Comparison of ENCODE assay signal across 8 cellular contexts in the genomic region with DNA sequence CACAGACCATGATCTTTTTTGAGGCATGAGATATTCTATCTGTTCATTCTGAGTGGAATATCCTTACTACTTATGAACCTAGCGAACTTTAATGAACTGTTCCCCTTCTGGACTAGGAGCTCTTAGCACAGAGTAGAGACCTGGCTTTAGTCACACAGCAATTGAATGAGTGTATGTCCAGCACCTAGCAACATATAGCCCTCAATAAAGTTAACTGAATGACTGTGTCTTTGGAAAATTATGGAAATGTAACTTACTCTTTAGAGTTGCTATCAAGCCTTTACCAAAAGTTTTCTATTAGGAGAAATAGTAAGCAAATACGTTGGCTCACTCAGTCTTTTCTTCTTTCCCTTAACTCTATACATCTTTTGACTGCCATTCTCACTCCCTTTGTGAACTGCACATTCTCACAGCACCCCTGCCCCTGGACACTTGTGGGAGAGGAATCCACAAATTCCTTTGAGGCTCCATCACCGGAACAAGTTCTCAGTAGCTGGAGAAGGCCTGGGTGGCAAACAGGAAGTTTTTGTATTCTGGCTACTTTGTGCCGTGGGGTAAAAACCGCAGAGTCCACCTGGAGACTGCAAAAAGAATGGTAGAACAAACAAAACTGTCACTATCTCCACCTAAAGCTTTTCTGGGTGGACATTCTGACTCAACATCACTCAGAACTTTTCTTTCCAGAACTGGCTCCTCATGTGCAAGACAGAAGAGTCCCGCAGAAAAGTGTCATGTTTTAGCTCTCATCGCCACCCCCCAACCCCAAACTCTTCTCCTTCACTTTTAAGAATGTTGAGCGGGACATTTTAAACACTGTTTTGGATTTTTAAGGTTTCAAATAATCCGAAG. TPM values are rescaled to one million over a fixed set of nuclear protein-coding genes. Genes with fewer than 3 reads are reported as not detected.
DNase-seq lines count a peak whose midpoint lies in the region; ATAC-seq, FAIRE-seq and TF ChIP-seq lines count a peak whose summit lies in the region.

No MANE protein-coding gene starts in this region.

- H3K9ac ChIP-seq in Karpas-422 (ENCODE audit: low read length), result peak overlapping the region; percentile 69
- peak overlapping the region; percentile 76 for H3K9ac ChIP-seq in HepG2 (ENCODE audit: insufficient read depth, low read depth, low read length)

- H4K20me1 ChIP-seq in Karpas-422 (ENCODE audit: insufficient read depth, low read depth, low read length), result no peaks in the 10 kb centered on the region
- no peaks in the 10 kb centered on the region for H4K20me1 ChIP-seq in HepG2 (ENCODE audit: insufficient read depth, low read length)

- H3K4me3 ChIP-seq in Karpas-422 (ENCODE audit: low read length) (peak overlapping the region; percentile 66), body of pancreas (no peak overlapping the region), HepG2 (replicated peaks in 1 of 3; ENCODE audit: insufficient read depth in 1 of 3, low read depth in 2 of 3, low read length in 3 of 3) (peak overlapping the region; percentile 63 to 86 (median 66)), thyroid gland (replicated peaks in 1 of 3) (peak overlapping the region in 2 of 3 donors; percentile 52 to 61)

- TF ChIP-seq POLR2A in body of pancreas (IDR thresholded peaks at IDR 0.05), result no peak
- no peak for TF ChIP-seq POLR2A in HepG2 (IDR thresholded peaks at IDR 0.05; ENCODE audit: insufficient read depth in 1 of 2, low read depth in 2 of 2, low read length in 2 of 2)
- no peak for TF ChIP-seq POLR2A in thyroid gland (IDR thresholded peaks at IDR 0.05)

- H3K27me3 ChIP-seq in Karpas-422 (ENCODE audit: low read length) (no peaks in the 10 kb centered on the region), body of pancreas (no peaks in the 10 kb centered on the region), HepG2 (ENCODE audit: control insufficient read depth in 1 of 2, insufficient read depth in 2 of 2, low read length in 2 of 2) (no peaks in the 10 kb centered on the region; a peak in 1 of 5 replicates), thyroid gland (no peaks in the 10 kb centered on the region)

- H3K9me3 Mint-ChIP-seq in CD14-positive monocyte, result no peaks in the 10 kb centered on the region

- TF ChIP-seq EP300 in HepG2 (IDR thresholded peaks at IDR 0.05; ENCODE audit: low read depth in 2 of 2, low read length in 2 of 2) (peak in 1 of 2 experiments; percentile 53; a peak in 1 of 4 replicates), HepG2 (CRISPR knock-in tag; IDR thresholded peaks at IDR 0.05; ENCODE audit: borderline replicate concordance) (no peak; the same call in 1 of the 2 replicates)

- no peaks in the 10 kb centered on the region for H3K9me3 ChIP-seq in Karpas-422 (ENCODE audit: low read length)
- no peaks in the 10 kb centered on the region for H3K9me3 ChIP-seq in body of pancreas
- no peaks in the 10 kb centered on the region for H3K9me3 ChIP-seq in HepG2 (ENCODE audit: low read length)
- no peaks in the 10 kb centered on the region for H3K9me3 ChIP-seq in thyroid gland

- BruUV-seq in HepG2 (replicated peaks; lab: Mats Ljungman, UMichigan), result TSS peak; percentile 87

- peaks cover 34% of the 10 kb centered on the region for H3K4me1 Mint-ChIP-seq in CD14-positive monocyte

- peak; percentile 52 for FAIRE-seq in HepG2 (lab: Jason Lieb, UNC)

- TF ChIP-seq RAD21 in HepG2 (CRISPR knock-in tag; IDR thresholded peaks at IDR 0.05), result no peak

- POLR2A ChIA-PET in HepG2 (lab: Yijun Ruan, JAX), result interaction anchor here (1.2 to 2.0 kb wide), 3 partner anchors 9 to 1736 kb away, joined by 3 to 8 read pairs (median 5); partner anchors contain the start of gene DNAJC10

- H3K4me1 ChIP-seq in Karpas-422 (ENCODE audit: low read length) (peaks cover 36% of the 10 kb centered on the region), body of pancreas (peaks cover 30% of the 10 kb centered on the region), HepG2 (ENCODE audit: insufficient read depth, low read length) (peaks cover 47% of the 10 kb centered on the region), thyroid gland (peaks cover 17 to 20% of the 10 kb centered on the region in 2 donors)

- peaks cover 8 to 17% of the 10 kb centered on the region in 2 donors for H3K36me3 Mint-ChIP-seq in CD14-positive monocyte

- intact Hi-C loops in CD14-positive monocyte (cut with micrococcal nuclease), result loop anchor here in 1 of 2 donors (10.0 kb wide), 1 partner anchor 975 kb away; the partner anchor contains the start of gene CWC22
- intact Hi-C loops in body of pancreas (cut with DNase I), result no loop called here
- intact Hi-C loops in HepG2 (cut with micrococcal nuclease; ENCODE audit: unreplicated experiment), result loop anchor here (1.0 to 10.0 kb wide), 2 partner anchors 9 to 695 kb away; no protein-coding TSS in a partner anchor
- intact Hi-C loops in thyroid gland (cut with DNase I), result no loop called here
- intact Hi-C loops in left colon (cut with DNase I, micrococcal nuclease), result no loop called here

- H3K4me2 ChIP-seq in Karpas-422 (ENCODE audit: low read depth, low read length, poor library complexity, severe bottlenecking), result peak overlapping the region; percentile 76
- H3K4me2 ChIP-seq in HepG2 (ENCODE audit: low read depth, low read length), result peak overlapping the region; percentile 90

- CTCF ChIA-PET in HepG2 (lab: Yijun Ruan, JAX; ENCODE audit: low intra/inter-chr PET ratio, low total read pairs), result no interaction called here

- ATAC-seq in body of pancreas, result no peak
- peak; percentile 41 for ATAC-seq in HepG2
- ATAC-seq in left colon, result no peak
- ATAC-seq in GM18870 (IDR thresholded peaks at IDR 0.05; ENCODE audit: unreplicated experiment), result no peak
- no peak for ATAC-seq in HG02759 (IDR thresholded peaks at IDR 0.05; ENCODE audit: unreplicated experiment)

- peak overlapping the region in 3 of 7 donors; percentile 3 to 74 (median 57) for H3K27ac Mint-ChIP-seq in CD14-positive monocyte

- no peaks in the 10 kb centered on the region for H3K9me2 ChIP-seq in Karpas-422 (replicated peaks; ENCODE audit: insufficient read depth, low read length)

- H2AFZ ChIP-seq in Karpas-422 (ENCODE audit: low read length), result peak overlapping the region; percentile 96
- no peak overlapping the region for H2AFZ ChIP-seq in HepG2 (ENCODE audit: low read length)

- H3K36me3 ChIP-seq in Karpas-422 (ENCODE audit: insufficient read depth, low read length), result peaks cover 14% of the 10 kb centered on the region
- no peaks in the 10 kb centered on the region for H3K36me3 ChIP-seq in body of pancreas (replicated peaks in 1 of 2; ENCODE audit: insufficient read depth in 1 of 2, low read depth in 2 of 2)
- H3K36me3 ChIP-seq in HepG2 (replicated peaks in 1 of 2; ENCODE audit: control insufficient read depth in 1 of 2, insufficient read depth in 2 of 2, low read length in 2 of 2), result no peaks in the 10 kb centered on the region
- H3K36me3 ChIP-seq in thyroid gland, result no peaks in the 10 kb centered on the region

- peaks cover 0 to 18% (median 6%) of the 10 kb centered on the region in 3 donors for H3K27me3 Mint-ChIP-seq in CD14-positive monocyte (ENCODE audit: low read depth in 3 of 3)

- TF ChIP-seq CTCF in CD14-positive monocyte (IDR thresholded peaks at IDR 0.05), result no peak
- TF ChIP-seq CTCF in body of pancreas (IDR thresholded peaks at IDR 0.05), result no peak
- no peak for TF ChIP-seq CTCF in HepG2 (CRISPR knock-in tag; IDR thresholded peaks at IDR 0.05)
- no peak for TF ChIP-seq CTCF in thyroid gland (IDR thresholded peaks at IDR 0.05)

- H3K4me3 Mint-ChIP-seq in CD14-positive monocyte, result peak overlapping the region; percentile 76 to 89

- WGBS in body of pancreas, 2 donors, result 19 to 26% methylated on average over 9 of the region's 9 CpGs
- 11% methylated on average over 9 of the region's 9 CpGs for WGBS in HepG2 (ENCODE audit: low lambda C conversion rate)
- 40 to 50% methylated on average over 9 of the region's 9 CpGs for WGBS in thyroid gland, 2 donors

- no peak overlapping the region for H3K27ac ChIP-seq in Karpas-422 (ENCODE audit: low read length)
- peak overlapping the region; percentile 82 to 87 (median 86) for H3K27ac ChIP-seq in body of pancreas
- peak overlapping the region; percentile 38 for H3K27ac ChIP-seq in HepG2 (ENCODE audit: extremely low read length, insufficient read depth, low read length)
- peak overlapping the region; percentile 80 to 91 (median 90) for H3K27ac ChIP-seq in thyroid gland

- H3K79me2 ChIP-seq in Karpas-422 (ENCODE audit: low read length) (peaks cover 30% of the 10 kb centered on the region), HepG2 (ENCODE audit: insufficient read depth, low read length) (peaks cover 22% of the 10 kb centered on the region)

- DNase-seq in CD14-positive monocyte (ENCODE audit: low spot score) (no peak), Karpas-422 (no peak), body of pancreas (peak in 3 of 4 donors; percentile 11 to 18 (median 14)), HepG2 (ENCODE audit: low spot score) (peak; percentile 82), thyroid gland (peak; percentile 9 to 10), left colon (no peak)

- in situ Hi-C loops in HepG2 (cut with HindIII; ENCODE audit: extremely low pct_ligation_motif_present, low pct_unique_long_range_greater_than_20kb), result no loop called here

RNA-seq across cellular contexts. Expression of gene UBE2E3, which starts 1.1 kb away (rescaled TPM):
- 10 to 100 TPM; 52.1 to 67.5 TPM for polyA plus RNA-seq in CD14-positive monocyte
- 47.2 and 124 TPM in 2 replicates for total RNA-seq in Karpas-422 (2014; rRNA removed; shearing (Covaris generic); ENCODE audit: low replicate concordance)
- total RNA-seq in body of pancreas, result 10 to 100 TPM; 30.3 to 38.7 TPM
- 45.7 and 54.0 TPM in 2 replicates for total RNA-seq in HepG2 (2016; rRNA removed; fragmentation: Illumina TruSeq; extraction: Trizol)
- 98.1 and 99.1 TPM in 2 replicates for total RNA-seq in HepG2 (2016; cell fraction: cytosol; rRNA removed; fragmentation: Illumina TruSeq; extraction: Trizol; ENCODE audit: low read depth)
- 42.2 and 44.6 TPM in 2 replicates for total RNA-seq in HepG2 (2016; cell fraction: insoluble cytoplasmic fraction; rRNA removed; fragmentation: Illumina TruSeq; extraction: Trizol)
- total RNA-seq in HepG2 (2016; cell fraction: membrane; rRNA removed; fragmentation: Illumina TruSeq; extraction: Trizol), result 150 and 161 TPM in 2 replicates
- 37.2 and 38.3 TPM in 2 replicates for total RNA-seq in HepG2 (2016; cell fraction: nucleus; rRNA removed; fragmentation: Illumina TruSeq; extraction: Trizol)
- polyA plus RNA-seq in HepG2 (2011; rRNA removed), result 71.1 and 92.6 TPM in 2 replicates
- 51.7 and 78.4 TPM in 2 replicates for polyA plus RNA-seq in HepG2 (2011; cell fraction: cytosol; rRNA removed)
- 29.0 and 29.4 TPM in 2 replicates for polyA plus RNA-seq in HepG2 (2011; cell fraction: nucleus; rRNA removed)
- polyA plus RNA-seq in HepG2 (2012), result 67.5 and 81.2 TPM in 2 replicates
- polyA plus RNA-seq in HepG2 (2016; cell fraction: cytosol; fragmentation: Illumina TruSeq; extraction: Trizol; ENCODE audit: low read depth), result 250 and 280 TPM in 2 replicates
- polyA plus RNA-seq in HepG2 (2016; cell fraction: insoluble cytoplasmic fraction; fragmentation: Illumina TruSeq; extraction: Trizol; ENCODE audit: low read depth), result 88.7 and 101 TPM in 2 replicates
- 278 and 299 TPM in 2 replicates for polyA plus RNA-seq in HepG2 (2016; cell fraction: membrane; fragmentation: Illumina TruSeq; extraction: Trizol; ENCODE audit: low read depth)
- 72.9 and 73.7 TPM in 2 replicates for polyA plus RNA-seq in HepG2 (2016; cell fraction: nucleus; fragmentation: Illumina TruSeq; extraction: Trizol; ENCODE audit: insufficient read depth, low read depth)
- polyA minus RNA-seq in HepG2 (2011; rRNA and poly(A)+ RNA removed; ENCODE audit: low replicate concordance), result 21.8 and 41.5 TPM in 2 replicates
- 24.7 and 28.5 TPM in 2 replicates for polyA minus RNA-seq in HepG2 (2011; cell fraction: cytosol; rRNA and poly(A)+ RNA removed)
- polyA minus RNA-seq in HepG2 (2011; cell fraction: nucleus; rRNA and poly(A)+ RNA removed), result 77.0 and 86.5 TPM in 2 replicates
- total RNA-seq in thyroid gland, result 100 to 1,000 TPM in 2 of 4 donors, 10 to 100 TPM in 2; 59.0 to 108 (median 99.2) TPM
- 10 to 100 TPM; 54.6 to 62.5 TPM for total RNA-seq in left colon

Comparison
In these comparisons a context has a peak if more than half of its experiments do, and no peak if none do; other contexts are left out.
1. DNase-seq: peak in body of pancreas (3 of 4), HepG2 (single experiment) and thyroid gland (2 of 2); none in CD14-positive monocyte (single experiment), Karpas-422 (single experiment) and left colon (0 of 2).
2. H3K4me3 ChIP-seq: peak in Karpas-422 (single experiment), HepG2 (3 of 3) and thyroid gland (2 of 3); none in body of pancreas (0 of 2).